In genomic region chr12:38138225-38139221, GRCh38 we compare ENCODE assay signal across 8 cellular contexts.
A peak's percentile ranks its signal among the peaks of the same experiment; 100 is the strongest.
DNase-seq lines count a peak whose midpoint lies in the region; ATAC-seq and TF ChIP-seq lines count a peak whose summit lies in the region.

No MANE protein-coding gene starts in this region.

- ATAC-seq in GM18868 (IDR thresholded peaks at IDR 0.05; ENCODE audit: unreplicated experiment) (peak; percentile 77), HG03558 (IDR thresholded peaks at IDR 0.05; ENCODE audit: extremely low read depth, unreplicated experiment) (peak; percentile 70)

- H3K4me3 ChIP-seq in BE2C (ENCODE audit: low read depth, low read length) (peak overlapping the region; percentile 62), stomach smooth muscle (ENCODE audit: low read length in 2 of 2) (peak overlapping the region; percentile 7 to 72)

- no peaks in the 10 kb centered on the region for H3K4me1 Mint-ChIP-seq in nephron progenitor cell

- H3K4me1 ChIP-seq in BE2C (no peaks in the 10 kb centered on the region), stomach smooth muscle (ENCODE audit: control insufficient read depth, insufficient read depth, low read length) (peaks cover 5% of the 10 kb centered on the region)

- peak overlapping the region; percentile 22 for H3K4me3 Mint-ChIP-seq in nephron progenitor cell

- no peak overlapping the region for H3K27ac ChIP-seq in stomach smooth muscle (ENCODE audit: low read length)

- H3K9me3 Mint-ChIP-seq in nephron progenitor cell: peaks cover 71% of the 10 kb centered on the region

- H3K9ac ChIP-seq in stomach smooth muscle (ENCODE audit: low read length in 2 of 2): peak overlapping the region; percentile 24 to 29

- DNase-seq in BE2C (peak; percentile 73), OCI-M1 (lab: John Stamatoyannopoulos, UW) (peak; percentile 86), activated T-helper 1 cell treated with Interleukin-2 at 50 U/mL for 16 hours (ENCODE audit: low read depth) (peak; percentile 15), fibroblast of peridontal ligament (ENCODE audit: extremely low read depth) (peak; percentile 81), nephron progenitor cell (peak; percentile 77)

- H3K9me3 ChIP-seq in BE2C (no peaks in the 10 kb centered on the region; the same call in 1 of the 2 replicates), stomach smooth muscle (ENCODE audit: control insufficient read depth in 2 of 2, low read length in 2 of 2) (no peaks in the 10 kb centered on the region)

- H3K27me3 Mint-ChIP-seq in nephron progenitor cell (ENCODE audit: low read depth, poor library complexity): peaks cover 4% of the 10 kb centered on the region

- no peak overlapping the region for H3K27ac Mint-ChIP-seq in nephron progenitor cell

- H3K27me3 ChIP-seq in BE2C: peaks cover 14% of the 10 kb centered on the region
- H3K27me3 ChIP-seq in stomach smooth muscle (ENCODE audit: control insufficient read depth in 1 of 2, insufficient read depth in 2 of 2, low read length in 2 of 2): peaks cover 5 to 11% of the 10 kb centered on the region in 2 donors

- peak; percentile 95 for TF ChIP-seq CTCF in BE2C (IDR thresholded peaks at IDR 0.05; ENCODE audit: low read depth, low read length)
- peak; percentile 88 for TF ChIP-seq CTCF in nephron progenitor cell (IDR thresholded peaks at IDR 0.05)

- H3K36me3 ChIP-seq in BE2C: no peaks in the 10 kb centered on the region
- no peaks in the 10 kb centered on the region for H3K36me3 ChIP-seq in stomach smooth muscle (ENCODE audit: control insufficient read depth in 2 of 2, insufficient read depth in 2 of 2, low read length in 2 of 2)

- H3K36me3 Mint-ChIP-seq in nephron progenitor cell (ENCODE audit: low read depth): no peaks in the 10 kb centered on the region

Comparison
In these comparisons a context has a peak if more than half of its experiments do, and no peak if none do; other contexts are left out.
1. DNase-seq: peak in every context shown above with its lines; median percentile 86 in OCI-M1; 81 in fibroblast of peridontal ligament; 77 in nephron progenitor cell; 73 in BE2C; 15 in activated T-helper 1 cell treated with Interleukin-2 at 50 U/mL for 16 hours.